ENCODE assay signal across 8 cellular contexts in the genomic region with DNA sequence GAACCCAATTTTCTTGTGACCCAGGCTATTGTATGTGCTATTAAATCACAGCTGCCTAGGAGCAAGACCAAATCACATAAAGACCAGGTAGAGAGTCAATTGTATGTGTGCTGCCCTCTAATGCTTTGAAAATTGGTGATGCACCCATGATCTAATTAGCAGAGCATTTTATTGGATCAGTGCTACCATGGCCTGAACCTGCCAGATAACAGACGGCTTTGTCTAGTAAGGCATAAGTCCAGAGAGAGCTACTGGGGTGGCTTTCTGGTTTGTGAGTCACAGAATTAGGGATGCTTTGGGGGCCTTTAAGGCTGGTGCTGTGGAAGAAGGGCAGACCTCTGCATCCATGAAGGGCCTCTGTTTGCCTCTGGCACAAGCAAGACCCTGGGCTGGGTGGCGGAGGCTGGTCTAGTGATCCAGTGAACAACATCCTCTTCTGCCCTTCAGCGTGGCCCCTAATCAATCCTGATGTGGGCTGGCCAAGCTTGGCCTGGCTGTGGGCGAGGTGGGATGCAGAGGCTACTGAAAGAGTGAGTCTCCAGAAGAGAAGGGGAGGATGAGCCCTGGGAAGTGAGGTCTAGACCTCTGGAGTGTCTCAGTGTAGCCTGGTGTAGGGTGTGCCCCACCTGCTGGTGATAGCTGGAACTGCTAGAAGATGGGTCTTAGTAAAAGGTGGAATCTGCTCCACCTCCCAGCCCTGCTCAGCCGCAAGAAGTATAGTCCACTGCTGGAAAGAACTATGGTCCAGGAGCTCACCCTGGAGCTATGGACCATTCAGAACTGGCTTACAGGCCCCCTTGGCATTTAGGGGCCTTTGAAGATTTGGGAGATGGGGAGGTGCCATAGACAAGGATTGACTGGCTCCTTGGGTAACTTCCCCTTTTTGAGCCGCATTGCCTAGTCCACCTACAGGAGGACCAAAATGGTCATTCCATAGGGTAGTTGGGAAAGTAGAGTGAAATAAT. TPM values are rescaled to one million over a fixed set of nuclear protein-coding genes. Genes with fewer than 3 reads are reported as not detected.
A peak's percentile ranks its signal among the peaks of the same experiment; 100 is the strongest.
DNase-seq lines count a peak whose midpoint lies in the region; ATAC-seq, FAIRE-seq and TF ChIP-seq lines count a peak whose summit lies in the region.

No MANE protein-coding gene starts in this region.

- H3F3A ChIP-seq in SU-DHL-6 (ENCODE audit: insufficient read depth): no peaks in the 10 kb centered on the region

- no peak overlapping the region for H3K4me2 ChIP-seq in SU-DHL-6 (ENCODE audit: low read depth, low read length, poor library complexity, severe bottlenecking)

- intact Hi-C loops in cardiac septum (cut with DNase I): loop anchor here (1.0 to 5.0 kb wide), 4 partner anchors 43 to 243 kb away; no protein-coding TSS in a partner anchor
- intact Hi-C loops in prostate gland (cut with DNase I): loop anchor here (5.0 kb wide), 1 partner anchor 42 kb away; no protein-coding TSS in a partner anchor

- H3K4me3 ChIP-seq in GM12864 (ENCODE audit: low read depth, low read length) (no peak overlapping the region), SU-DHL-6 (ENCODE audit: insufficient read depth, low read length, poor library complexity, severe bottlenecking) (no peak overlapping the region), prostate gland (no peak overlapping the region)

- H3K4me1 Mint-ChIP-seq in activated naive CD8-positive, alpha-beta T cell treated with anti-CD3 and anti-CD28 coated beads, Interleukin-2, amount 10 ng/mL, durations not matched to agents 7 days and 5 days: peaks cover 2% of the 10 kb centered on the region

- H3K4me1 ChIP-seq in prostate gland (replicated peaks): no peaks in the 10 kb centered on the region

- ATAC-seq in activated naive CD8-positive, alpha-beta T cell treated with anti-CD3 and anti-CD28 coated beads, Interleukin-2, amount 10 ng/mL, durations not matched to agents 7 days and 5 days (ENCODE audit: low read depth): peak; percentile 60

- H3K27ac ChIP-seq in SU-DHL-6 (ENCODE audit: low read depth, low read length): no peak overlapping the region
- H3K27ac ChIP-seq in prostate gland: no peak overlapping the region

- no peaks in the 10 kb centered on the region for H3K36me3 Mint-ChIP-seq in activated naive CD8-positive, alpha-beta T cell treated with anti-CD3 and anti-CD28 coated beads, Interleukin-2, amount 10 ng/mL, durations not matched to agents 7 days and 5 days

- no peak overlapping the region for H2AFZ ChIP-seq in SU-DHL-6 (ENCODE audit: low read depth, low read length, severe bottlenecking)

- H3K9ac ChIP-seq in SU-DHL-6 (ENCODE audit: low read length): no peak overlapping the region

- H3K9me3 ChIP-seq in SU-DHL-6 (ENCODE audit: insufficient read depth, low read length): no peaks in the 10 kb centered on the region
- H3K9me3 ChIP-seq in prostate gland: no peaks in the 10 kb centered on the region

- H3K9me3 Mint-ChIP-seq in activated naive CD8-positive, alpha-beta T cell treated with anti-CD3 and anti-CD28 coated beads, Interleukin-2, amount 10 ng/mL, durations not matched to agents 7 days and 5 days: no peaks in the 10 kb centered on the region

- 50% methylated on average over 6 of the region's 6 CpGs for WGBS in prostate gland

- DNase-seq in GM12864 (ENCODE audit: low read depth) (peak; percentile 31), NCI-H1105 treated with DMSO at 0.1 percent for 48 hours (lab: John Stamatoyannopoulos, UW) (peak; percentile 63), cardiac septum (ENCODE audit: low spot score) (peak; percentile 84), prostate gland (ENCODE audit: low spot score) (peak; percentile 80), urothelium cell line (ENCODE audit: low spot score) (peak; percentile 88), cortex of kidney (lab: John Stamatoyannopoulos, UW) (no peak)
- peak; percentile 70 for DNase-seq in activated naive CD8-positive, alpha-beta T cell treated with anti-CD3 and anti-CD28 coated beads, Interleukin-2, amount 10 ng/mL, durations not matched to agents 7 days and 5 days

- H3K79me2 ChIP-seq in SU-DHL-6 (ENCODE audit: insufficient read depth, low read length): no peaks in the 10 kb centered on the region

- H3K27ac Mint-ChIP-seq in activated naive CD8-positive, alpha-beta T cell treated with anti-CD3 and anti-CD28 coated beads, Interleukin-2, amount 10 ng/mL, durations not matched to agents 7 days and 5 days: no peak overlapping the region

- H3K27me3 Mint-ChIP-seq in activated naive CD8-positive, alpha-beta T cell treated with anti-CD3 and anti-CD28 coated beads, Interleukin-2, amount 10 ng/mL, durations not matched to agents 7 days and 5 days: peaks cover 8% of the 10 kb centered on the region

- H3K27me3 ChIP-seq in SU-DHL-6 (ENCODE audit: low read length) (no peaks in the 10 kb centered on the region), prostate gland (replicated peaks; ENCODE audit: insufficient read depth) (no peaks in the 10 kb centered on the region)

- H3K36me3 ChIP-seq in SU-DHL-6 (ENCODE audit: low read length): no peaks in the 10 kb centered on the region
- peaks cover 0 to 5% of the 10 kb centered on the region in 2 donors for H3K36me3 ChIP-seq in prostate gland

- peak; percentile 93 for FAIRE-seq in urothelium cell line (lab: Jason Lieb, UNC)

- no peak overlapping the region for H3K4me3 Mint-ChIP-seq in activated naive CD8-positive, alpha-beta T cell treated with anti-CD3 and anti-CD28 coated beads, Interleukin-2, amount 10 ng/mL, durations not matched to agents 7 days and 5 days

- POLR2A ChIA-PET in activated naive CD8-positive, alpha-beta T cell treated with anti-CD3 and anti-CD28 coated beads, Interleukin-2, amount 10 ng/mL, durations not matched to agents 7 days and 5 days (lab: Charles Lee): interaction anchor here (0.8 kb wide), 1 partner anchor 207 kb away, joined by 3 read pairs; no protein-coding TSS in a partner anchor

- H3K9me2 ChIP-seq in SU-DHL-6 (replicated peaks; ENCODE audit: insufficient read depth, low read length): no peaks in the 10 kb centered on the region

- TF ChIP-seq CTCF in GM12864 (IDR thresholded peaks at IDR 0.05; ENCODE audit: low read depth, low read length, missing control alignments) (peak; percentile 96), SU-DHL-6 (IDR thresholded peaks at IDR 0.05; ENCODE audit: insufficient read depth, low read length, poor library complexity, severe bottlenecking) (peak; percentile 79), prostate gland (IDR thresholded peaks at IDR 0.05) (peak; percentile 76 to 90 (median 85))

- H4K20me1 ChIP-seq in SU-DHL-6 (ENCODE audit: low read depth, low read length): no peaks in the 10 kb centered on the region

- TF ChIP-seq POLR2A in prostate gland (IDR thresholded peaks at IDR 0.05): no peak

RNA-seq across cellular contexts. Expression of gene AAR2, which starts 36.7 kb away (rescaled TPM):
- 10 to 100 TPM; 22.3 to 22.5 TPM for total RNA-seq in activated naive CD8-positive, alpha-beta T cell treated with anti-CD3 and anti-CD28 coated beads, Interleukin-2, amount 10 ng/mL, durations not matched to agents 7 days and 5 days
- 14.7 TPM for total RNA-seq in cardiac septum
- total RNA-seq in prostate gland: 10 to 100 TPM; 34.7 to 44.6 TPM

RNA-seq across cellular contexts. Expression of gene EPB41L1, which starts 45.0 kb away (rescaled TPM):
- under 1 TPM in 1 of 2 experiments, not detected in 1; 0.62 TPM for total RNA-seq in activated naive CD8-positive, alpha-beta T cell treated with anti-CD3 and anti-CD28 coated beads, Interleukin-2, amount 10 ng/mL, durations not matched to agents 7 days and 5 days
- total RNA-seq in cardiac septum (21.8 TPM), prostate gland (10 to 100 TPM; 27.7 to 91.1 TPM)

Comparison
In these comparisons a context has a peak if more than half of its experiments do, and no peak if none do; other contexts are left out.
1. RNA of gene EPB41L1, which starts 45.0 kb away (total RNA-seq): 27.7 to 91.1 TPM in prostate gland and 21.8 TPM in cardiac septum (single experiment); 0.62 TPM in activated naive CD8-positive, alpha-beta T cell treated with anti-CD3 and anti-CD28 coated beads, Interleukin-2, amount 10 ng/mL, durations not matched to agents 7 days and 5 days; every median in the first group is over 10 times any median in the second.
2. Peak in every context shown above with its lines, with median percentiles within 50 percentile points of each other: CTCF ChIP-seq.